ENCODE assay signal across 12 cellular contexts in the genomic region with DNA sequence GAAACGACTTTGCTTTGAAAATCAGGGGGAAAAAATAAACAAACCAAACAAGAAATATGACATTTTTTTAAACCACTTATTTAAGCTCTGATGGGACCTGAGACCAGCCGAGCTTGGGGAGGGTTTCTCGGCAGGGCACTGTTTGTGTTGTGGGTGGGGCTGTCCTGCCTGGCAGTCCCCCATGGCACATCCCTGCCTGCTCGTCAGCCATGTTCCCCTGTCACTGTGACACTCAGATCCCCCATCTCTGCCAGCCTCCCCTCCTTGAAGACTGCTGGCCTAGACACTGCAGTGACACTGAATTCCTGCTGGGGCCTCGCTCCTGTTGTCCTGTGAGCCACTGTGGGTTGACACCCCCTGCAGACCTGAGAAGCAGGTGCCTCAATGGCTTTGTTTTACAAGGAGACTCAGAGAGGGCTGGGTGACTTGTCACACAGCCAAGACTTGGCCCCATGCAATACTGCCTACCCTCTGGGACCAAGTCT.
DNase-seq lines count a peak whose midpoint lies in the region; ATAC-seq, FAIRE-seq and TF ChIP-seq lines count a peak whose summit lies in the region.
"Had no signal": no experiment of that assay in that cellular context is flagged by ENCODE, and none has a peak within 500 bp of the region (broad histone marks: within the 10 kb centered on the region; RNA-seq: fewer than 3 reads in every experiment).

No MANE protein-coding gene starts in this region.

- FAIRE-seq in astrocyte (lab: Jason Lieb, UNC) = no peak

- H3K27me3 ChIP-seq in astrocyte (ENCODE audit: insufficient read depth, low read length) = peaks cover 3% of the 10 kb centered on the region
- H3K27me3 ChIP-seq in gastrocnemius medialis = no peaks in the 10 kb centered on the region

- H3K9me3 ChIP-seq in astrocyte (ENCODE audit: insufficient read depth, low read depth, low read length) (peaks cover 8% of the 10 kb centered on the region), gastrocnemius medialis (no peaks in the 10 kb centered on the region)

- peaks cover 3% of the 10 kb centered on the region for H3K4me1 Mint-ChIP-seq in astrocyte (ENCODE audit: low read depth, unreplicated experiment)
- H3K4me1 Mint-ChIP-seq: activated CD4-positive, alpha-beta T cell treated with anti-CD3 and anti-CD28 coated beads for 36 hours; B cell had no signal

- peak overlapping the region; percentile 89 for H3K4me2 ChIP-seq in astrocyte (ENCODE audit: low read length)

- no peaks in the 10 kb centered on the region for H3K79me2 ChIP-seq in astrocyte (ENCODE audit: insufficient read depth, low read length)

- H4K20me1 ChIP-seq in astrocyte (ENCODE audit: insufficient read depth, low read length) = no peaks in the 10 kb centered on the region

- H3K36me3 Mint-ChIP-seq in astrocyte (ENCODE audit: low read depth, unreplicated experiment) = peaks cover 5% of the 10 kb centered on the region

- DNase-seq in DMS53 (lab: John Stamatoyannopoulos, UW) (peak; percentile 76), astrocyte (ENCODE audit: low read depth) (no peak), islet precursor cell (peak; percentile 61), gastrocnemius medialis (peak; percentile 57 to 88), NCI-H2227 (lab: John Stamatoyannopoulos, UW; ENCODE audit: unreplicated experiment) (no peak), OCI-M1 (lab: John Stamatoyannopoulos, UW) (no peak)
- DNase-seq in activated naive CD4-positive, alpha-beta T cell (lab: John Stamatoyannopoulos, UW) = no peak
- DNase-seq: activated CD4-positive, alpha-beta T cell treated with anti-CD3 and anti-CD28 coated beads for 36 hours; activated naive CD4-positive, alpha-beta T cell treated with anti-CD3 and anti-CD28 coated beads, Interleukin-2, amount 50 U/mL, for 16 hours; NCI-H1417 treated with DMSO at 0.1 percent for 48 hours had no signal

- H3K27ac ChIP-seq in astrocyte (ENCODE audit: low read depth, low read length) = peak overlapping the region; percentile 26
- H3K27ac ChIP-seq in gastrocnemius medialis = peak overlapping the region; percentile 99

- intact Hi-C loops in gastrocnemius medialis (cut with DNase I; ENCODE audit: low total_unique reads) = loop anchor here (1.0 kb wide), 1 partner anchor 17 kb away; no protein-coding TSS in a partner anchor

- peaks cover 12% of the 10 kb centered on the region for H3K4me1 ChIP-seq in astrocyte (ENCODE audit: insufficient read depth, low read length)
- H3K4me1 ChIP-seq in gastrocnemius medialis = peaks cover 47 to 54% of the 10 kb centered on the region in 2 donors

- peaks cover 20% of the 10 kb centered on the region for H3K9me3 Mint-ChIP-seq in astrocyte (ENCODE audit: unreplicated experiment)

- H2AFZ ChIP-seq in astrocyte (ENCODE audit: low read depth, low read length) = peak overlapping the region; percentile 83

- TF ChIP-seq CTCF in astrocyte (IDR thresholded peaks at IDR 0.05; ENCODE audit: insufficient read depth, low read depth, low read length) (no peak), gastrocnemius medialis (IDR thresholded peaks at IDR 0.05 in 4 of 5, conservative IDR thresholded peaks at IDR 0.05 in 1 of 5) (no peak)

- H3K27me3 Mint-ChIP-seq in astrocyte (ENCODE audit: low read depth, unreplicated experiment) = peaks cover 39% of the 10 kb centered on the region

- no peak overlapping the region for H3K4me3 Mint-ChIP-seq in astrocyte (ENCODE audit: unreplicated experiment)
- H3K4me3 Mint-ChIP-seq: activated CD4-positive, alpha-beta T cell treated with anti-CD3 and anti-CD28 coated beads for 36 hours; B cell had no signal

- no peak for TF ChIP-seq POLR2A in gastrocnemius medialis (IDR thresholded peaks at IDR 0.05)

- no peaks in the 10 kb centered on the region for H3K36me3 ChIP-seq in astrocyte (ENCODE audit: insufficient read depth, low read length)
- no peaks in the 10 kb centered on the region for H3K36me3 ChIP-seq in gastrocnemius medialis

- no peak overlapping the region for H3K27ac Mint-ChIP-seq in astrocyte (ENCODE audit: unreplicated experiment)
- H3K27ac Mint-ChIP-seq: activated CD4-positive, alpha-beta T cell treated with anti-CD3 and anti-CD28 coated beads for 36 hours; B cell had no signal

- H3K4me3 ChIP-seq in astrocyte (ENCODE audit: insufficient read depth, low read depth, low read length) (no peak overlapping the region), gastrocnemius medialis (no peak overlapping the region)

- ATAC-seq in gastrocnemius medialis (peak; percentile 40 to 61), GM19452 (IDR thresholded peaks at IDR 0.05; ENCODE audit: unreplicated experiment) (no peak)
- ATAC-seq: activated CD4-positive, alpha-beta T cell treated with anti-CD3 and anti-CD28 coated beads for 36 hours had no signal

- peak overlapping the region; percentile 80 for H3K9ac ChIP-seq in astrocyte (ENCODE audit: low read length)

- in situ Hi-C loops in gastrocnemius medialis (cut with MboI; ENCODE audit: low sequenced_read_pairs in 4 of 4) = no loop called here

Comparison
In these comparisons a context has a peak if more than half of its experiments do, and no peak if none do; other contexts are left out.
1. DNase-seq: peak in DMS53 (single experiment), islet precursor cell (single experiment) and gastrocnemius medialis (2 of 2); none in astrocyte (single experiment), activated naive CD4-positive, alpha-beta T cell (0 of 4), NCI-H2227 (single experiment) and OCI-M1 (single experiment).